1 cellular context compared by ENCODE assay signal in genomic region chr10:44935201-44935960, GRCh38.
TF ChIP-seq lines count a peak whose summit lies in the region.

No MANE protein-coding gene starts in this region.

TF ChIP-seq in HepG2, 621 proteins besides CTCF, POLR2A, EP300 and RAD21 (continued from another document and continues in another):
- TF ChIP-seq KIAA2018 (CRISPR knock-in tag; IDR thresholded peaks at IDR 0.05; ENCODE audit: borderline replicate concordance) (no peak), GTF2F1 (IDR thresholded peaks at IDR 0.05; ENCODE audit: low read length) (no peak), ZBTB1 (CRISPR knock-in tag; IDR thresholded peaks at IDR 0.05; ENCODE audit: borderline replicate concordance) (no peak), ZNF674 (CRISPR knock-in tag; IDR thresholded peaks at IDR 0.05; ENCODE audit: low read depth) (no peak), LCORL (IDR thresholded peaks at IDR 0.05) (no peak), LCORL (CRISPR knock-in tag; IDR thresholded peaks at IDR 0.05) (peak; percentile 74; the same call in 1 of the 2 replicates), KAT2B (IDR thresholded peaks at IDR 0.05; ENCODE audit: borderline replicate concordance, low read depth, low read length) (no peak), TARDBP (CRISPR knock-in tag; IDR thresholded peaks at IDR 0.05) (peak; percentile 56; the same call in 1 of the 2 replicates), GZF1 (CRISPR knock-in tag; IDR thresholded peaks at IDR 0.05) (no peak), KDM5B (CRISPR knock-in tag; IDR thresholded peaks at IDR 0.05; ENCODE audit: borderline replicate concordance) (peak; percentile 96; the same call in 1 of the 2 replicates), NFYB (CRISPR knock-in tag; IDR thresholded peaks at IDR 0.05) (peak; percentile 35), ZNF776 (CRISPR knock-in tag; IDR thresholded peaks at IDR 0.05) (no peak), ZNF124 (CRISPR knock-in tag; IDR thresholded peaks at IDR 0.05) (peak; percentile 75; the same call in 1 of the 2 replicates), ARNT2 (CRISPR knock-in tag; IDR thresholded peaks at IDR 0.05; ENCODE audit: low read depth) (peak; percentile 97), NR2F2 (IDR thresholded peaks at IDR 0.05; ENCODE audit: borderline replicate concordance, low read depth) (0 out of 2 replicates have a peak, but pooled peaks have one; percentile 23), TBX2 (CRISPR knock-in tag; IDR thresholded peaks at IDR 0.05; ENCODE audit: borderline replicate concordance) (peak; percentile 82), ATF6 (CRISPR knock-in tag; conservative IDR thresholded peaks at IDR 0.05) (no peak), ZNF709 (CRISPR knock-in tag; IDR thresholded peaks at IDR 0.05) (peak; percentile 97), FOXA1 (IDR thresholded peaks at IDR 0.05) (no peak), FOXA1 (CRISPR knock-in tag; IDR thresholded peaks at IDR 0.05) (no peak), ERF (CRISPR knock-in tag; IDR thresholded peaks at IDR 0.05) (peak; percentile 95), ZBTB49 (CRISPR knock-in tag; IDR thresholded peaks at IDR 0.05; ENCODE audit: borderline replicate concordance) (no peak), ZNF614 (CRISPR knock-in tag; IDR thresholded peaks at IDR 0.05; ENCODE audit: borderline replicate concordance) (no peak; the same call in 1 of the 2 replicates)
- TF ChIP-seq, protein P1, sequence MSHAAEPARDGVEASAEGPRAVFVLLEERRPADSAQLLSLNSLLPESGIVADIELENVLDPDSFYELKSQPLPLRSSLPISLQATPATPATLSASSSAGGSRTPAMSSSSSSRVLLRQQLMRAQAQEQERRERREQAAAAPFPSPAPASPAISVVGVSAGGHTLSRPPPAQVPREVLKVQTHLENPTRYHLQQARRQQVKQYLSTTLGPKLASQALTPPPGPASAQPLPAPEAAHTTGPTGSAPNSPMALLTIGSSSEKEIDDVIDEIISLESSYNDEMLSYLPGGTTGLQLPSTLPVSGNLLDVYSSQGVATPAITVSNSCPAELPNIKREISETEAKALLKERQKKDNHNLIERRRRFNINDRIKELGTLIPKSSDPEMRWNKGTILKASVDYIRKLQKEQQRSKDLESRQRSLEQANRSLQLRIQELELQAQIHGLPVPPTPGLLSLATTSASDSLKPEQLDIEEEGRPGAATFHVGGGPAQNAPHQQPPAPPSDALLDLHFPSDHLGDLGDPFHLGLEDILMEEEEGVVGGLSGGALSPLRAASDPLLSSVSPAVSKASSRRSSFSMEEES (CRISPR knock-in tag; IDR thresholded peaks at IDR 0.05), result peak; percentile 86
- TF ChIP-seq, protein P2, sequence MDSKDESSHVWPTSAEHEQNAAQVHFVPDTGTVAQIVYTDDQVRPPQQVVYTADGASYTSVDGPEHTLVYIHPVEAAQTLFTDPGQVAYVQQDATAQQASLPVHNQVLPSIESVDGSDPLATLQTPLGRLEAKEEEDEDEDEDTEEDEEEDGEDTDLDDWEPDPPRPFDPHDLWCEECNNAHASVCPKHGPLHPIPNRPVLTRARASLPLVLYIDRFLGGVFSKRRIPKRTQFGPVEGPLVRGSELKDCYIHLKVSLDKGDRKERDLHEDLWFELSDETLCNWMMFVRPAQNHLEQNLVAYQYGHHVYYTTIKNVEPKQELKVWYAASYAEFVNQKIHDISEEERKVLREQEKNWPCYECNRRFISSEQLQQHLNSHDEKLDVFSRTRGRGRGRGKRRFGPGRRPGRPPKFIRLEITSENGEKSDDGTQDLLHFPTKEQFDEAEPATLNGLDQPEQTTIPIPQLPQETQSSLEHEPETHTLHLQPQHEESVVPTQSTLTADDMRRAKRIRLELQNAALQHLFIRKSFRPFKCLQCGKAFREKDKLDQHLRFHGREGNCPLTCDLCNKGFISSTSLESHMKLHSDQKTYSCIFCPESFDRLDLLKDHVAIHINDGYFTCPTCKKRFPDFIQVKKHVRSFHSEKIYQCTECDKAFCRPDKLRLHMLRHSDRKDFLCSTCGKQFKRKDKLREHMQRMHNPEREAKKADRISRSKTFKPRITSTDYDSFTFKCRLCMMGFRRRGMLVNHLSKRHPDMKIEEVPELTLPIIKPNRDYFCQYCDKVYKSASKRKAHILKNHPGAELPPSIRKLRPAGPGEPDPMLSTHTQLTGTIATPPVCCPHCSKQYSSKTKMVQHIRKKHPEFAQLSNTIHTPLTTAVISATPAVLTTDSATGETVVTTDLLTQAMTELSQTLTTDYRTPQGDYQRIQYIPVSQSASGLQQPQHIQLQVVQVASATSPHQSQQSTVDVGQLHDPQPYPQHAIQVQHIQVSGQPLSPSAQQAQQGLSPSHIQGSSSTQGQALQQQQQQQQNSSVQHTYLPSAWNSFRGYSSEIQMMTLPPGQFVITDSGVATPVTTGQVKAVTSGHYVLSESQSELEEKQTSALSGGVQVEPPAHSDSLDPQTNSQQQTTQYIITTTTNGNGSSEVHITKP (CRISPR knock-in tag; IDR thresholded peaks at IDR 0.05; ENCODE audit: low read depth), result peak; percentile 47; the same call in 1 of the 2 replicates
- TF ChIP-seq, protein P3, sequence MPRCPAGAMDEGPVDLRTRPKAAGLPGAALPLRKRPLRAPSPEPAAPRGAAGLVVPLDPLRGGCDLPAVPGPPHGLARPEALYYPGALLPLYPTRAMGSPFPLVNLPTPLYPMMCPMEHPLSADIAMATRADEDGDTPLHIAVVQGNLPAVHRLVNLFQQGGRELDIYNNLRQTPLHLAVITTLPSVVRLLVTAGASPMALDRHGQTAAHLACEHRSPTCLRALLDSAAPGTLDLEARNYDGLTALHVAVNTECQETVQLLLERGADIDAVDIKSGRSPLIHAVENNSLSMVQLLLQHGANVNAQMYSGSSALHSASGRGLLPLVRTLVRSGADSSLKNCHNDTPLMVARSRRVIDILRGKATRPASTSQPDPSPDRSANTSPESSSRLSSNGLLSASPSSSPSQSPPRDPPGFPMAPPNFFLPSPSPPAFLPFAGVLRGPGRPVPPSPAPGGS (CRISPR knock-in tag; IDR thresholded peaks at IDR 0.05), result peak; percentile 72; the same call in 1 of the 2 replicates
- TF ChIP-seq, protein P4, sequence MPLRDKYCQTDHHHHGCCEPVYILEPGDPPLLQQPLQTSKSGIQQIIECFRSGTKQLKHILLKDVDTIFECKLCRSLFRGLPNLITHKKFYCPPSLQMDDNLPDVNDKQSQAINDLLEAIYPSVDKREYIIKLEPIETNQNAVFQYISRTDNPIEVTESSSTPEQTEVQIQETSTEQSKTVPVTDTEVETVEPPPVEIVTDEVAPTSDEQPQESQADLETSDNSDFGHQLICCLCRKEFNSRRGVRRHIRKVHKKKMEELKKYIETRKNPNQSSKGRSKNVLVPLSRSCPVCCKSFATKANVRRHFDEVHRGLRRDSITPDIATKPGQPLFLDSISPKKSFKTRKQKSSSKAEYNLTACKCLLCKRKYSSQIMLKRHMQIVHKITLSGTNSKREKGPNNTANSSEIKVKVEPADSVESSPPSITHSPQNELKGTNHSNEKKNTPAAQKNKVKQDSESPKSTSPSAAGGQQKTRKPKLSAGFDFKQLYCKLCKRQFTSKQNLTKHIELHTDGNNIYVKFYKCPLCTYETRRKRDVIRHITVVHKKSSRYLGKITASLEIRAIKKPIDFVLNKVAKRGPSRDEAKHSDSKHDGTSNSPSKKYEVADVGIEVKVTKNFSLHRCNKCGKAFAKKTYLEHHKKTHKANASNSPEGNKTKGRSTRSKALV (CRISPR knock-in tag; IDR thresholded peaks at IDR 0.05), result no peak
